ENCODE assay signal across 24 cellular contexts in genomic region chr7:19400771-19401254, GRCh38.
"Had no signal": no experiment of that assay in that cellular context is flagged by ENCODE, and none has a peak within 500 bp of the region (broad histone marks: within the 10 kb centered on the region; RNA-seq: fewer than 3 reads in every experiment).

No MANE protein-coding gene starts in this region.

- H3K4me3 Mint-ChIP-seq: memory B cell; naive B cell; natural killer cell treated with Interleukin-12 subunit alpha and Interleukin-12 subunit beta and Interleukin-15 and Interleukin-18, amount 100 ng/mL, for 72 hours; neural crest cell; stimulated activated effector memory CD8-positive, alpha-beta T cell treated with anti-CD3 and anti-CD28 coated beads, Interleukin-12 subunit alpha, Interleukin-12 subunit beta, amount 100 ng/mL, for 72 hours; type B pancreatic cell had no signal

- H3K27me3 ChIP-seq: esophagus squamous epithelium, sigmoid colon, stomach, testis, tibial artery had no signal

- H3K27ac ChIP-seq: coronary artery, esophagus squamous epithelium, prostate gland, sigmoid colon, stomach, testis, tibial artery had no signal

- H3K4me1 Mint-ChIP-seq: memory B cell; naive B cell; stimulated activated effector memory CD8-positive, alpha-beta T cell treated with anti-CD3 and anti-CD28 coated beads, Interleukin-12 subunit alpha, Interleukin-12 subunit beta, amount 100 ng/mL, for 72 hours had no signal

- H3K36me3 ChIP-seq: esophagus squamous epithelium, prostate gland, sigmoid colon, stomach, tibial artery had no signal

- H3K27ac Mint-ChIP-seq: memory B cell; naive B cell; natural killer cell treated with Interleukin-12 subunit alpha and Interleukin-12 subunit beta and Interleukin-15 and Interleukin-18, amount 100 ng/mL, for 72 hours; stimulated activated effector memory CD8-positive, alpha-beta T cell treated with anti-CD3 and anti-CD28 coated beads, Interleukin-12 subunit alpha, Interleukin-12 subunit beta, amount 100 ng/mL, for 72 hours; type B pancreatic cell had no signal

- DNase-seq: dermis blood vessel endothelial cell; effector memory CD4-positive, alpha-beta T cell; erythroblast; esophagus squamous epithelium; kidney; mucosa of descending colon; naive B cell; right cardiac atrium; sigmoid colon; stimulated activated CD4-positive, alpha-beta T cell treated with anti-CD3 and anti-CD28 coated beads, Interleukin-2, amount 100 ng/mL, for 24 hours; stimulated activated CD4-positive, alpha-beta T cell treated with anti-CD3 and anti-CD28 coated beads, Interleukin-4, amount 100 ng/mL, for 24 hours; stimulated activated naive CD4-positive, alpha-beta T cell treated with Interleukin-2 at 50 U/mL for 16 hours; stomach; testis; tibial artery had no signal

- H3K36me3 Mint-ChIP-seq: memory B cell; naive B cell; natural killer cell treated with Interleukin-12 subunit alpha and Interleukin-12 subunit beta and Interleukin-15 and Interleukin-18, amount 100 ng/mL, for 72 hours; stimulated activated effector memory CD8-positive, alpha-beta T cell treated with anti-CD3 and anti-CD28 coated beads, Interleukin-12 subunit alpha, Interleukin-12 subunit beta, amount 100 ng/mL, for 72 hours; type B pancreatic cell had no signal

- H3K4me3 ChIP-seq: coronary artery, esophagus squamous epithelium, lung, mucosa of descending colon, prostate gland, sigmoid colon, stomach, testis, tibial artery had no signal

- ATAC-seq: left lobe of liver; mucosa of descending colon; natural killer cell treated with Interleukin-12 subunit alpha and Interleukin-12 subunit beta and Interleukin-15 and Interleukin-18, amount 100 ng/mL, for 72 hours; right cardiac atrium; stimulated activated effector memory CD8-positive, alpha-beta T cell treated with anti-CD3 and anti-CD28 coated beads, Interleukin-12 subunit alpha, Interleukin-12 subunit beta, amount 100 ng/mL, for 72 hours had no signal

- H3K4me1 ChIP-seq: prostate gland, stomach, testis, tibial artery had no signal

- H3K9me3 ChIP-seq: esophagus squamous epithelium, prostate gland, sigmoid colon, stomach, testis, tibial artery had no signal

- H3K27me3 Mint-ChIP-seq: memory B cell; naive B cell; natural killer cell treated with Interleukin-12 subunit alpha and Interleukin-12 subunit beta and Interleukin-15 and Interleukin-18, amount 100 ng/mL, for 72 hours; type B pancreatic cell had no signal

- H3K9me3 Mint-ChIP-seq: memory B cell; naive B cell; natural killer cell treated with Interleukin-12 subunit alpha and Interleukin-12 subunit beta and Interleukin-15 and Interleukin-18, amount 100 ng/mL, for 72 hours; type B pancreatic cell had no signal
